Comparison of ENCODE assay signal across 8 cellular contexts in genomic region chr7:22563621-22564241, GRCh38.
A peak's percentile ranks its signal among the peaks of the same experiment; 100 is the strongest.
DNase-seq lines count a peak whose midpoint lies in the region; ATAC-seq, FAIRE-seq and TF ChIP-seq lines count a peak whose summit lies in the region.

No MANE protein-coding gene starts in this region.

- no peak for DNase-seq in GM12892 (ENCODE audit: insufficient read length)
- peak; percentile 59 for DNase-seq in right atrium auricular region (ENCODE audit: low spot score)
- DNase-seq in upper lobe of left lung = no peak
- no peak for DNase-seq in ureter (ENCODE audit: low spot score)
- DNase-seq in uterus = no peak
- DNase-seq in DMS114 treated with DMSO at 0.1 percent for 48 hours (lab: John Stamatoyannopoulos, UW; ENCODE audit: unreplicated experiment) = no peak

- H3K27me3 ChIP-seq in right atrium auricular region (no peaks in the 10 kb centered on the region), upper lobe of left lung (no peaks in the 10 kb centered on the region), uterus (no peaks in the 10 kb centered on the region)

- FAIRE-seq in GM12892 (lab: Jason Lieb, UNC) = peak; percentile 92

- TF ChIP-seq POLR2A in GM12892 (IDR thresholded peaks at IDR 0.05; ENCODE audit: low read depth, low read length) (no peak), upper lobe of left lung (IDR thresholded peaks at IDR 0.05) (no peak), uterus (IDR thresholded peaks at IDR 0.05) (no peak)

- H3K4me3 Mint-ChIP-seq in T-helper 1 cell treated with Interleukin-12 subunit alpha and Interleukin-12 subunit beta and Interleukin-4 antibody, amounts not matched to agents 30 μg/mL and 1 μg/mL, for 36 hours = peak overlapping the region; percentile 58

- peaks cover 5% of the 10 kb centered on the region for H3K9me3 Mint-ChIP-seq in T-helper 1 cell treated with Interleukin-12 subunit alpha and Interleukin-12 subunit beta and Interleukin-4 antibody, amounts not matched to agents 30 μg/mL and 1 μg/mL, for 36 hours

- TF ChIP-seq CTCF in right atrium auricular region (IDR thresholded peaks at IDR 0.05) (no peak), upper lobe of left lung (IDR thresholded peaks at IDR 0.05) (no peak), uterus (IDR thresholded peaks at IDR 0.05) (no peak)

- H3K27ac ChIP-seq in right atrium auricular region (peak overlapping the region; percentile 75 to 90), upper lobe of left lung (peak overlapping the region; percentile 10 to 89 (median 63)), uterus (no peak overlapping the region)

- no peaks in the 10 kb centered on the region for H3K9me3 ChIP-seq in right atrium auricular region
- no peaks in the 10 kb centered on the region for H3K9me3 ChIP-seq in upper lobe of left lung
- H3K9me3 ChIP-seq in uterus = no peaks in the 10 kb centered on the region

- H3K27ac Mint-ChIP-seq in T-helper 1 cell treated with Interleukin-12 subunit alpha and Interleukin-12 subunit beta and Interleukin-4 antibody, amounts not matched to agents 30 μg/mL and 1 μg/mL, for 36 hours = peak overlapping the region; percentile 73

- H3K4me1 ChIP-seq in right atrium auricular region = peaks cover 2 to 57% of the 10 kb centered on the region in 2 donors
- peaks cover 44 to 67% (median 62%) of the 10 kb centered on the region in 4 donors for H3K4me1 ChIP-seq in upper lobe of left lung
- H3K4me1 ChIP-seq in uterus = peaks cover 0 to 5% of the 10 kb centered on the region in 2 donors

- H3K4me1 Mint-ChIP-seq in T-helper 1 cell treated with Interleukin-12 subunit alpha and Interleukin-12 subunit beta and Interleukin-4 antibody, amounts not matched to agents 30 μg/mL and 1 μg/mL, for 36 hours (ENCODE audit: low read depth) = peaks cover 52% of the 10 kb centered on the region

- peaks cover 33% of the 10 kb centered on the region for H3K27me3 Mint-ChIP-seq in T-helper 1 cell treated with Interleukin-12 subunit alpha and Interleukin-12 subunit beta and Interleukin-4 antibody, amounts not matched to agents 30 μg/mL and 1 μg/mL, for 36 hours (ENCODE audit: low read depth)

- 40 to 43% methylated on average over 8 to 11 of the region's 11 CpGs for WGBS in upper lobe of left lung, 2 donors

- intact Hi-C loops in uterus (cut with DNase I; ENCODE audit: low total_unique reads) = loop anchor here (10.0 kb wide), 1 partner anchor 161 kb away; the partner anchor contains the start of gene IL6

- no peak for TF ChIP-seq EP300 in upper lobe of left lung (IDR thresholded peaks at IDR 0.05)

- peaks cover 4% of the 10 kb centered on the region for H3K36me3 Mint-ChIP-seq in T-helper 1 cell treated with Interleukin-12 subunit alpha and Interleukin-12 subunit beta and Interleukin-4 antibody, amounts not matched to agents 30 μg/mL and 1 μg/mL, for 36 hours (ENCODE audit: low read depth)

- H3K4me3 ChIP-seq in right atrium auricular region (peak overlapping the region; percentile 22 to 39), upper lobe of left lung (peak overlapping the region in 2 of 4 donors; percentile 12 to 30), uterus (no peak overlapping the region)

- ATAC-seq in HG02678 (IDR thresholded peaks at IDR 0.05; ENCODE audit: unreplicated experiment) = peak; percentile 45
- no peak for ATAC-seq in upper lobe of left lung (ENCODE audit: low FRiP score in 2 of 2)

- H3K36me3 ChIP-seq in right atrium auricular region (no peaks in the 10 kb centered on the region), upper lobe of left lung (no peaks in the 10 kb centered on the region), uterus (no peaks in the 10 kb centered on the region)

Comparison
In these comparisons a context has a peak if more than half of its experiments do, and no peak if none do; other contexts are left out.
1. H3K27ac ChIP-seq: peak in right atrium auricular region (2 of 2) and upper lobe of left lung (4 of 4); none in uterus (0 of 2).
2. H3K4me3 ChIP-seq: peak in right atrium auricular region (2 of 2); none in uterus (0 of 2).